Comparison of ENCODE assay signal across 1 cellular context in the genomic region with DNA sequence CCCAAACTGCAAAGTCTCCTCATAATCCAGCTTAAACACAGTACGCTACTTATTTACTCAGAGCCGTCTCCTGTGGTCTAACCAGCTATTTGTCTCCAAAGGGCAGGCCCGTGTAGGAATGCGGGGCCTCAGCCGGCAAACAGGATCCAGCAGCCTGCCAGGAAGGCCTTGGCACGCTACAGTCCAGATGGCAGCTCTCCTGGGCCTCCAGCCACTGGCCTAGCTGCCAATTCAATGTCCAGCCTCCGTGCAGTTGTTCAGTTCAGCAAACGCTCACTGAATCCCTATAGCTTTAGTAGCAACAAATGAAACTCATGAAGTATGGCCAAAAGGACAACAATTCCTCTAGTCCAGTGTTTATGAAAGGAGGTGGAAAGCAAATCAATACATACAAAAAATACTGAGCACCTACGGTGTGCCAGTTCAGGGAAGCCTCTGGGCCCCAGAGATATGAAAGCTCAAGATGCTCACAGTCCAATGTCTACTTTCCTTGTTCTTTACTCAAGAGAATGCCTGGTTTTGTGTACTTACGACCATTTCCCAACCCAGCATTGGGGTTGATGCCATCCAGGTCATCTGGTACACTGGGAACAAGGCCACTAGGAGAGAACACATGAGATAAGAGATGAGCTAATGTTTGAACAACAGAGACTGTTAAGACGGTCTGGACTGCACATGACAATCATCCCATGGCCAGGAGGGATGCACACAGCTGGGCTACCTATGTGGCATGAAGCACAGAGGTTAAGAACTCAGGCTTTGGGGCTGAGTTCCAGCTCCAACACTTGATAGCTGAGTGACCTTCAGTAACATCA.
A peak's percentile ranks its signal among the peaks of the same experiment; 100 is the strongest.
TF ChIP-seq lines count a peak whose summit lies in the region.

No MANE protein-coding gene starts in this region.

TF ChIP-seq in HepG2, 621 proteins besides CTCF, POLR2A, EP300 and RAD21 (continued from another document and continues in another):
- TF ChIP-seq, protein P1, sequence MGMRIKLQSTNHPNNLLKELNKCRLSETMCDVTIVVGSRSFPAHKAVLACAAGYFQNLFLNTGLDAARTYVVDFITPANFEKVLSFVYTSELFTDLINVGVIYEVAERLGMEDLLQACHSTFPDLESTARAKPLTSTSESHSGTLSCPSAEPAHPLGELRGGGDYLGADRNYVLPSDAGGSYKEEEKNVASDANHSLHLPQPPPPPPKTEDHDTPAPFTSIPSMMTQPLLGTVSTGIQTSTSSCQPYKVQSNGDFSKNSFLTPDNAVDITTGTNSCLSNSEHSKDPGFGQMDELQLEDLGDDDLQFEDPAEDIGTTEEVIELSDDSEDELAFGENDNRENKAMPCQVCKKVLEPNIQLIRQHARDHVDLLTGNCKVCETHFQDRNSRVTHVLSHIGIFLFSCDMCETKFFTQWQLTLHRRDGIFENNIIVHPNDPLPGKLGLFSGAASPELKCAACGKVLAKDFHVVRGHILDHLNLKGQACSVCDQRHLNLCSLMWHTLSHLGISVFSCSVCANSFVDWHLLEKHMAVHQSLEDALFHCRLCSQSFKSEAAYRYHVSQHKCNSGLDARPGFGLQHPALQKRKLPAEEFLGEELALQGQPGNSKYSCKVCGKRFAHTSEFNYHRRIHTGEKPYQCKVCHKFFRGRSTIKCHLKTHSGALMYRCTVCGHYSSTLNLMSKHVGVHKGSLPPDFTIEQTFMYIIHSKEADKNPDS (CRISPR knock-in tag; IDR thresholded peaks at IDR 0.05): no peak; the same call in 1 of the 2 replicates
- TF ChIP-seq E2F1 (CRISPR knock-in tag; IDR thresholded peaks at IDR 0.05): no peak
- TF ChIP-seq IRX3 (CRISPR knock-in tag; IDR thresholded peaks at IDR 0.05; ENCODE audit: borderline replicate concordance, low read depth): no peak
- TF ChIP-seq HNF1B (CRISPR knock-in tag; IDR thresholded peaks at IDR 0.05): peak; percentile 92
- no peak for TF ChIP-seq ZNF138 (CRISPR knock-in tag; IDR thresholded peaks at IDR 0.05; ENCODE audit: low read depth)
- TF ChIP-seq, protein P2, sequence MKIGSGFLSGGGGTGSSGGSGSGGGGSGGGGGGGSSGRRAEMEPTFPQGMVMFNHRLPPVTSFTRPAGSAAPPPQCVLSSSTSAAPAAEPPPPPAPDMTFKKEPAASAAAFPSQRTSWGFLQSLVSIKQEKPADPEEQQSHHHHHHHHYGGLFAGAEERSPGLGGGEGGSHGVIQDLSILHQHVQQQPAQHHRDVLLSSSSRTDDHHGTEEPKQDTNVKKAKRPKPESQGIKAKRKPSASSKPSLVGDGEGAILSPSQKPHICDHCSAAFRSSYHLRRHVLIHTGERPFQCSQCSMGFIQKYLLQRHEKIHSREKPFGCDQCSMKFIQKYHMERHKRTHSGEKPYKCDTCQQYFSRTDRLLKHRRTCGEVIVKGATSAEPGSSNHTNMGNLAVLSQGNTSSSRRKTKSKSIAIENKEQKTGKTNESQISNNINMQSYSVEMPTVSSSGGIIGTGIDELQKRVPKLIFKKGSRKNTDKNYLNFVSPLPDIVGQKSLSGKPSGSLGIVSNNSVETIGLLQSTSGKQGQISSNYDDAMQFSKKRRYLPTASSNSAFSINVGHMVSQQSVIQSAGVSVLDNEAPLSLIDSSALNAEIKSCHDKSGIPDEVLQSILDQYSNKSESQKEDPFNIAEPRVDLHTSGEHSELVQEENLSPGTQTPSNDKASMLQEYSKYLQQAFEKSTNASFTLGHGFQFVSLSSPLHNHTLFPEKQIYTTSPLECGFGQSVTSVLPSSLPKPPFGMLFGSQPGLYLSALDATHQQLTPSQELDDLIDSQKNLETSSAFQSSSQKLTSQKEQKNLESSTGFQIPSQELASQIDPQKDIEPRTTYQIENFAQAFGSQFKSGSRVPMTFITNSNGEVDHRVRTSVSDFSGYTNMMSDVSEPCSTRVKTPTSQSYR (CRISPR knock-in tag; IDR thresholded peaks at IDR 0.05; ENCODE audit: borderline replicate concordance): no peak; the same call in 1 of the 2 replicates
- peak; percentile 70; the same call in 1 of the 2 replicates for TF ChIP-seq ZNF430 (CRISPR knock-in tag; IDR thresholded peaks at IDR 0.05)
- TF ChIP-seq, protein P3, sequence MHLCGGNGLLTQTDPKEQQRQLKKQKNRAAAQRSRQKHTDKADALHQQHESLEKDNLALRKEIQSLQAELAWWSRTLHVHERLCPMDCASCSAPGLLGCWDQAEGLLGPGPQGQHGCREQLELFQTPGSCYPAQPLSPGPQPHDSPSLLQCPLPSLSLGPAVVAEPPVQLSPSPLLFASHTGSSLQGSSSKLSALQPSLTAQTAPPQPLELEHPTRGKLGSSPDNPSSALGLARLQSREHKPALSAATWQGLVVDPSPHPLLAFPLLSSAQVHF (CRISPR knock-in tag; IDR thresholded peaks at IDR 0.05): no peak
- no peak for TF ChIP-seq E2F2 (CRISPR knock-in tag; IDR thresholded peaks at IDR 0.05; ENCODE audit: borderline replicate concordance)
- peak; percentile 69; the same call in 1 of the 2 replicates for TF ChIP-seq SNAPC2 (CRISPR knock-in tag; IDR thresholded peaks at IDR 0.05)
- TF ChIP-seq EEA1 (CRISPR knock-in tag; IDR thresholded peaks at IDR 0.05; ENCODE audit: borderline replicate concordance): no peak
- no peak for TF ChIP-seq GTF2F1 (IDR thresholded peaks at IDR 0.05; ENCODE audit: low read length)
- no peak for TF ChIP-seq MXD3 (CRISPR knock-in tag; IDR thresholded peaks at IDR 0.05)
- TF ChIP-seq NFIC (IDR thresholded peaks at IDR 0.05; ENCODE audit: low read length): peak; percentile 84; the same call in 1 of the 2 replicates
- TF ChIP-seq ARID5B (CRISPR knock-in tag; IDR thresholded peaks at IDR 0.05): peak; percentile 98
- TF ChIP-seq GFI1 (CRISPR knock-in tag; IDR thresholded peaks at IDR 0.05; ENCODE audit: borderline replicate concordance): peak; percentile 100
- no peak for TF ChIP-seq ZNF616 (CRISPR knock-in tag; IDR thresholded peaks at IDR 0.05; ENCODE audit: low read depth)
- TF ChIP-seq ZNF160 (CRISPR knock-in tag; IDR thresholded peaks at IDR 0.05): peak; percentile 80
- TF ChIP-seq FOXJ3 (CRISPR knock-in tag; IDR thresholded peaks at IDR 0.05; ENCODE audit: borderline replicate concordance): peak; percentile 92; the same call in 1 of the 2 replicates
- TF ChIP-seq ZNF343 (CRISPR knock-in tag; IDR thresholded peaks at IDR 0.05): no peak
- peak; percentile 91; the same call in 1 of the 2 replicates for TF ChIP-seq ZBTB20 (CRISPR knock-in tag; IDR thresholded peaks at IDR 0.05; ENCODE audit: borderline replicate concordance, low read depth)
- TF ChIP-seq, protein P4, sequence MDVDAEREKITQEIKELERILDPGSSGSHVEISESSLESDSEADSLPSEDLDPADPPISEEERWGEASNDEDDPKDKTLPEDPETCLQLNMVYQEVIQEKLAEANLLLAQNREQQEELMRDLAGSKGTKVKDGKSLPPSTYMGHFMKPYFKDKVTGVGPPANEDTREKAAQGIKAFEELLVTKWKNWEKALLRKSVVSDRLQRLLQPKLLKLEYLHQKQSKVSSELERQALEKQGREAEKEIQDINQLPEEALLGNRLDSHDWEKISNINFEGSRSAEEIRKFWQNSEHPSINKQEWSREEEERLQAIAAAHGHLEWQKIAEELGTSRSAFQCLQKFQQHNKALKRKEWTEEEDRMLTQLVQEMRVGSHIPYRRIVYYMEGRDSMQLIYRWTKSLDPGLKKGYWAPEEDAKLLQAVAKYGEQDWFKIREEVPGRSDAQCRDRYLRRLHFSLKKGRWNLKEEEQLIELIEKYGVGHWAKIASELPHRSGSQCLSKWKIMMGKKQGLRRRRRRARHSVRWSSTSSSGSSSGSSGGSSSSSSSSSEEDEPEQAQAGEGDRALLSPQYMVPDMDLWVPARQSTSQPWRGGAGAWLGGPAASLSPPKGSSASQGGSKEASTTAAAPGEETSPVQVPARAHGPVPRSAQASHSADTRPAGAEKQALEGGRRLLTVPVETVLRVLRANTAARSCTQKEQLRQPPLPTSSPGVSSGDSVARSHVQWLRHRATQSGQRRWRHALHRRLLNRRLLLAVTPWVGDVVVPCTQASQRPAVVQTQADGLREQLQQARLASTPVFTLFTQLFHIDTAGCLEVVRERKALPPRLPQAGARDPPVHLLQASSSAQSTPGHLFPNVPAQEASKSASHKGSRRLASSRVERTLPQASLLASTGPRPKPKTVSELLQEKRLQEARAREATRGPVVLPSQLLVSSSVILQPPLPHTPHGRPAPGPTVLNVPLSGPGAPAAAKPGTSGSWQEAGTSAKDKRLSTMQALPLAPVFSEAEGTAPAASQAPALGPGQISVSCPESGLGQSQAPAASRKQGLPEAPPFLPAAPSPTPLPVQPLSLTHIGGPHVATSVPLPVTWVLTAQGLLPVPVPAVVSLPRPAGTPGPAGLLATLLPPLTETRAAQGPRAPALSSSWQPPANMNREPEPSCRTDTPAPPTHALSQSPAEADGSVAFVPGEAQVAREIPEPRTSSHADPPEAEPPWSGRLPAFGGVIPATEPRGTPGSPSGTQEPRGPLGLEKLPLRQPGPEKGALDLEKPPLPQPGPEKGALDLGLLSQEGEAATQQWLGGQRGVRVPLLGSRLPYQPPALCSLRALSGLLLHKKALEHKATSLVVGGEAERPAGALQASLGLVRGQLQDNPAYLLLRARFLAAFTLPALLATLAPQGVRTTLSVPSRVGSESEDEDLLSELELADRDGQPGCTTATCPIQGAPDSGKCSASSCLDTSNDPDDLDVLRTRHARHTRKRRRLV (CRISPR knock-in tag; IDR thresholded peaks at IDR 0.05): no peak
- TF ChIP-seq, protein P5, sequence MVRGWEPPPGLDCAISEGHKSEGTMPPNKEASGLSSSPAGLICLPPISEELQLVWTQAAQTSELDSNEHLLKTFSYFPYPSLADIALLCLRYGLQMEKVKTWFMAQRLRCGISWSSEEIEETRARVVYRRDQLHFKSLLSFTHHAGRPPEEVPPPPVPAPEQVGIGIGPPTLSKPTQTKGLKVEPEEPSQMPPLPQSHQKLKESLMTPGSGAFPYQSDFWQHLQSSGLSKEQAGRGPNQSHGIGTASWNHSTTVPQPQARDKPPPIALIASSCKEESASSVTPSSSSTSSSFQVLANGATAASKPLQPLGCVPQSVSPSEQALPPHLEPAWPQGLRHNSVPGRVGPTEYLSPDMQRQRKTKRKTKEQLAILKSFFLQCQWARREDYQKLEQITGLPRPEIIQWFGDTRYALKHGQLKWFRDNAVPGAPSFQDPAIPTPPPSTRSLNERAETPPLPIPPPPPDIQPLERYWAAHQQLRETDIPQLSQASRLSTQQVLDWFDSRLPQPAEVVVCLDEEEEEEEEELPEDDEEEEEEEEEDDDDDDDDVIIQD (CRISPR knock-in tag; IDR thresholded peaks at IDR 0.05; ENCODE audit: low read depth): peak; percentile 78; the same call in 1 of the 2 replicates
- peak; percentile 95 for TF ChIP-seq NCOA2 (CRISPR knock-in tag; IDR thresholded peaks at IDR 0.05)
- no peak for TF ChIP-seq ZNF484 (CRISPR knock-in tag; IDR thresholded peaks at IDR 0.05; ENCODE audit: borderline replicate concordance, low read depth)
- TF ChIP-seq MZF1 (CRISPR knock-in tag; IDR thresholded peaks at IDR 0.05; ENCODE audit: borderline replicate concordance): no peak
- no peak for TF ChIP-seq HNRNPK (IDR thresholded peaks at IDR 0.05; ENCODE audit: low read depth, low read length, poor library complexity, severe bottlenecking)
- no peak; the same call in 1 of the 2 replicates for TF ChIP-seq ZNF264 (CRISPR knock-in tag; IDR thresholded peaks at IDR 0.05)
- peak; percentile 98 for TF ChIP-seq JUN (CRISPR knock-in tag; IDR thresholded peaks at IDR 0.05)
- TF ChIP-seq GATAD2A (CRISPR knock-in tag; IDR thresholded peaks at IDR 0.05): peak; percentile 97
